ENCODE assay signal across 13 cellular contexts in the genomic region with DNA sequence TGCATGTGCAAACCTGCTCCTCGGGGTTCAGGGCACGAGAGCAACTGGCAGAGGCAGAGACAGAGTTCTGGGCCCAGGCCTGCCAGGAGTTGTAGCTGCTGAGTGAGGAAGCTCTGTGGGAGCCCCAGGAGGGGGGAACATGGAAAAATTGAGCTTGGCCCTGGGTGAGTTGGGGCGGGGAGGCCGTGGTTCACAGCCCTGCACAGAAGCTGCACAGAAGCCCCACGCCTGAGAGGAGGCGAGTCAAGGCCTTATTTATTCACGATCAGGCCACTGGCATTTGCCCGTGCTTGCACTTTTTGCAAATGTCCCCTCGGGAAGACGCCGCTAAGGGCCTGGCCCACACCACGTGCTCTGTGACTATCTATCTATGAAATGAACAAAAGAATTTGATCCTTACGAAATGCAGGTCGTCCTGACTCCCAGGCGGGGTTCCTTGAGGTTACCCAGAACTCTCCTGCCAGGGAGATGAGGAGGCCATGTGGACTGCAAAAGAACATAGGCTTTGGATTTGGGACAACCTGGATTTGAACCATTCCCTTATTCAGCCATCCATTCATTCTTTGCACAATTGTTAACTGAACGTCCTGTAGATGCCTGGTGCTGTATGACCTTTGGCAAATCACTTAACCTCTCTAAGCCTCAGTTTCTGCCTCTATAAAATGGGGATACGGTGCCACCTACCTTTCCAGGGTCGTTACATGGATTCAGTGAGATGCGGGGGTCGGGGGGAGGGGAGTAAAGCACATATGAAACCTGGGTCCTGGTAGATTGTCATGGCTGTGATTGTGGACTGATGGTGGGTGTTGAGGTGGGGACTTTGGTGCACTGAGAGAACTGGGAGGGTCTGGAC. TPM values are rescaled to one million over a fixed set of nuclear protein-coding genes. Genes with fewer than 3 reads are reported as not detected.
DNase-seq lines count a peak whose midpoint lies in the region; ATAC-seq and TF ChIP-seq lines count a peak whose summit lies in the region.
"Had no signal": no experiment of that assay in that cellular context is flagged by ENCODE, and none has a peak within 500 bp of the region (broad histone marks: within the 10 kb centered on the region; RNA-seq: fewer than 3 reads in every experiment).

No MANE protein-coding gene starts in this region.

- peaks cover 1% of the 10 kb centered on the region for H3K27me3 Mint-ChIP-seq in GM23338 (ENCODE audit: insufficient read depth, low read depth, poor library complexity)

- H3K36me3 ChIP-seq in HEK293 (ENCODE audit: control insufficient read depth in 2 of 2, insufficient read depth in 1 of 2, low read length in 2 of 2) (no peaks in the 10 kb centered on the region), stomach smooth muscle (ENCODE audit: control insufficient read depth in 2 of 2, insufficient read depth in 2 of 2, low read length in 2 of 2) (no peaks in the 10 kb centered on the region), GM23338 (ENCODE audit: insufficient read depth) (no peaks in the 10 kb centered on the region)

- no peak overlapping the region for H3K27ac Mint-ChIP-seq in GM23338
- H3K27ac Mint-ChIP-seq: natural killer cell treated with Interleukin-12 subunit alpha and Interleukin-12 subunit beta and Interleukin-15 and Interleukin-18, amount 100 ng/mL, for 72 hours had no signal

- peaks cover 5% of the 10 kb centered on the region; the same call in 1 of the 3 replicates for H3K4me1 Mint-ChIP-seq in GM23338

- TF ChIP-seq CTCF in HEK293 (tag by site-specific recombination; IDR thresholded peaks at IDR 0.05), result no peak
- no peak for TF ChIP-seq CTCF in coronary artery (IDR thresholded peaks at IDR 0.05)
- TF ChIP-seq CTCF in GM23338 (conservative IDR thresholded peaks at IDR 0.05; ENCODE audit: low read depth in 2 of 2), result 0 out of 4 replicates have a peak, but pooled peaks of 1 of the 2 experiments have one; percentile 0

- CTCF ChIA-PET in HEK293 (lab: Yijun Ruan, JAX), result interaction anchor here (1.1 kb wide), 1 partner anchor 42 kb away, joined by 3 read pairs; no protein-coding TSS in a partner anchor

- no peaks in the 10 kb centered on the region; the same call in 1 of the 2 replicates for H4K20me1 ChIP-seq in GM23338 (replicated peaks; ENCODE audit: insufficient read depth)

- H3K4me1 ChIP-seq in HEK293 (ENCODE audit: control insufficient read depth, insufficient read depth, low read length) (no peaks in the 10 kb centered on the region), stomach smooth muscle (ENCODE audit: control insufficient read depth, insufficient read depth, low read length) (peaks cover 61% of the 10 kb centered on the region), GM23338 (ENCODE audit: insufficient read depth) (no peaks in the 10 kb centered on the region)

- H3K27me3 ChIP-seq in stomach smooth muscle (ENCODE audit: control insufficient read depth in 1 of 2, insufficient read depth in 2 of 2, low read length in 2 of 2) (no peaks in the 10 kb centered on the region), GM23338 (ENCODE audit: insufficient read depth) (no peaks in the 10 kb centered on the region)

- H3K9me3 Mint-ChIP-seq in GM23338, result no peaks in the 10 kb centered on the region
- H3K9me3 Mint-ChIP-seq: natural killer cell treated with Interleukin-12 subunit alpha and Interleukin-12 subunit beta and Interleukin-15 and Interleukin-18, amount 100 ng/mL, for 72 hours had no signal

- H3F3A ChIP-seq in GM23338 (replicated peaks; ENCODE audit: low read depth), result no peaks in the 10 kb centered on the region

- POLR2A ChIA-PET in HEK293 (lab: Yijun Ruan, JAX), result no interaction called here

- H3K9me2 ChIP-seq in GM23338 (ENCODE audit: insufficient read depth), result no peaks in the 10 kb centered on the region

- no peak overlapping the region for H3K4me2 ChIP-seq in GM23338

- H3K27ac ChIP-seq in HEK293 (ENCODE audit: extremely low read depth, low read depth, low read length), result no peak overlapping the region
- peak overlapping the region; percentile 15 to 69 for H3K27ac ChIP-seq in coronary artery
- peak overlapping the region; percentile 55 for H3K27ac ChIP-seq in stomach smooth muscle (ENCODE audit: low read length)
- H3K27ac ChIP-seq in GM23338 (ENCODE audit: low read depth), result no peak overlapping the region
- H3K27ac ChIP-seq: VCaP had no signal

- peaks cover 8% of the 10 kb centered on the region for H3K36me3 Mint-ChIP-seq in GM23338 (ENCODE audit: low read depth)
- H3K36me3 Mint-ChIP-seq: natural killer cell treated with Interleukin-12 subunit alpha and Interleukin-12 subunit beta and Interleukin-15 and Interleukin-18, amount 100 ng/mL, for 72 hours had no signal

- H3K9me3 ChIP-seq in HEK293 (ENCODE audit: control insufficient read depth, insufficient read depth, low read depth, low read length), result no peaks in the 10 kb centered on the region
- no peaks in the 10 kb centered on the region for H3K9me3 ChIP-seq in stomach smooth muscle (ENCODE audit: control insufficient read depth in 2 of 2, low read length in 2 of 2)

- peak overlapping the region; percentile 21 to 42 for H3K9ac ChIP-seq in stomach smooth muscle (ENCODE audit: low read length in 2 of 2)

- no peaks in the 10 kb centered on the region for H3K79me2 ChIP-seq in GM23338 (replicated peaks; ENCODE audit: insufficient read depth)

- ATAC-seq in GM23338 (no peak), HG03378 (IDR thresholded peaks at IDR 0.05; ENCODE audit: unreplicated experiment) (no peak)
- ATAC-seq: natural killer cell treated with Interleukin-12 subunit alpha and Interleukin-12 subunit beta and Interleukin-15 and Interleukin-18, amount 100 ng/mL, for 72 hours had no signal

- no peak overlapping the region for H2AFZ ChIP-seq in GM23338

- no peak overlapping the region for H3K4me3 ChIP-seq in HEK293 (ENCODE audit: low read depth, low read length)
- H3K4me3 ChIP-seq in coronary artery, result no peak overlapping the region
- peak overlapping the region in 1 of 2 donors; percentile 10 for H3K4me3 ChIP-seq in stomach smooth muscle (ENCODE audit: low read length in 2 of 2)
- H3K4me3 ChIP-seq in GM23338, result no peak overlapping the region

- no peak overlapping the region for H3K4me3 Mint-ChIP-seq in GM23338
- H3K4me3 Mint-ChIP-seq: natural killer cell treated with Interleukin-12 subunit alpha and Interleukin-12 subunit beta and Interleukin-15 and Interleukin-18, amount 100 ng/mL, for 72 hours had no signal

- no peak for DNase-seq in coronary artery (ENCODE audit: low spot score)
- DNase-seq in iris pigment epithelial cell (ENCODE audit: low read depth), result peak; percentile 72
- DNase-seq in GM23338 (ENCODE audit: low spot score), result no peak
- DNase-seq in OCI-M2 (lab: John Stamatoyannopoulos, UW; ENCODE audit: unreplicated experiment), result no peak
- DNase-seq in stimulated activated CD4-positive, alpha-beta T cell treated with anti-CD3 and anti-CD28 coated beads, Interleukin-12 subunit alpha, Interleukin-12 subunit beta, amount 100 ng/mL, for 4 hours, result no peak
- DNase-seq: activated CD8-positive, alpha-beta memory T cell treated with anti-CD3 and anti-CD28 coated beads, Interleukin-2, amount 50 U/mL, for 48 hours; NCI-H1105; SHP77 had no signal

TF ChIP-seq in HEK293, 187 proteins besides CTCF, POLR2A, EP300 and RAD21 (continues in another document):
- TF ChIP-seq, protein P1, sequence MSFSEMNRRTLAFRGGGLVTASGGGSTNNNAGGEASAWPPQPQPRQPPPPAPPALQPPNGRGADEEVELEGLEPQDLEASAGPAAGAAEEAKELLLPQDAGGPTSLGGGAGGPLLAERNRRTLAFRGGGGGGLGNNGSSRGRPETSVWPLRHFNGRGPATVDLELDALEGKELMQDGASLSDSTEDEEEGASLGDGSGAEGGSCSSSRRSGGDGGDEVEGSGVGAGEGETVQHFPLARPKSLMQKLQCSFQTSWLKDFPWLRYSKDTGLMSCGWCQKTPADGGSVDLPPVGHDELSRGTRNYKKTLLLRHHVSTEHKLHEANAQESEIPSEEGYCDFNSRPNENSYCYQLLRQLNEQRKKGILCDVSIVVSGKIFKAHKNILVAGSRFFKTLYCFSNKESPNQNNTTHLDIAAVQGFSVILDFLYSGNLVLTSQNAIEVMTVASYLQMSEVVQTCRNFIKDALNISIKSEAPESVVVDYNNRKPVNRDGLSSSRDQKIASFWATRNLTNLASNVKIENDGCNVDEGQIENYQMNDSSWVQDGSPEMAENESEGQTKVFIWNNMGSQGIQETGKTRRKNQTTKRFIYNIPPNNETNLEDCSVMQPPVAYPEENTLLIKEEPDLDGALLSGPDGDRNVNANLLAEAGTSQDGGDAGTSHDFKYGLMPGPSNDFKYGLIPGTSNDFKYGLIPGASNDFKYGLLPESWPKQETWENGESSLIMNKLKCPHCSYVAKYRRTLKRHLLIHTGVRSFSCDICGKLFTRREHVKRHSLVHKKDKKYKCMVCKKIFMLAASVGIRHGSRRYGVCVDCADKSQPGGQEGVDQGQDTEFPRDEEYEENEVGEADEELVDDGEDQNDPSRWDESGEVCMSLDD (tag by site-specific recombination; IDR thresholded peaks at IDR 0.05), result no peak
- TF ChIP-seq ZNF391 (tag by site-specific recombination; IDR thresholded peaks at IDR 0.05; ENCODE audit: borderline replicate concordance, low read depth), result no peak
- no peak for TF ChIP-seq ZNF311 (tag by site-specific recombination; IDR thresholded peaks at IDR 0.05; ENCODE audit: borderline replicate concordance)

TF ChIP-seq in GM23338, 12 proteins besides CTCF, POLR2A, EP300 and RAD21:
- TF ChIP-seq NANOG (IDR thresholded peaks at IDR 0.05; ENCODE audit: borderline replicate concordance) (no peak), ZNF114 (CRISPR knock-in tag; IDR thresholded peaks at IDR 0.05) (no peak)

RNA-seq across cellular contexts. Expression of a gene that starts 17.9 kb away (rescaled TPM):
- total RNA-seq in GM23338 (2014; rRNA removed; shearing (Covaris generic)), result 12.9 and 18.0 TPM in 2 replicates
- 8.6 and 10.5 TPM in 2 replicates for polyA plus RNA-seq in GM23338 (2016; fragmentation: Nextera tagmentation; extraction: Ambion mirVana)

Comparison
In these comparisons a context has a peak if more than half of its experiments do, and no peak if none do; other contexts are left out.
1. H3K27ac ChIP-seq: peak in coronary artery (2 of 2) and stomach smooth muscle (single experiment); none in HEK293 (single experiment) and GM23338 (single experiment).